ENCODE assay signal across 17 cellular contexts in the genomic region with DNA sequence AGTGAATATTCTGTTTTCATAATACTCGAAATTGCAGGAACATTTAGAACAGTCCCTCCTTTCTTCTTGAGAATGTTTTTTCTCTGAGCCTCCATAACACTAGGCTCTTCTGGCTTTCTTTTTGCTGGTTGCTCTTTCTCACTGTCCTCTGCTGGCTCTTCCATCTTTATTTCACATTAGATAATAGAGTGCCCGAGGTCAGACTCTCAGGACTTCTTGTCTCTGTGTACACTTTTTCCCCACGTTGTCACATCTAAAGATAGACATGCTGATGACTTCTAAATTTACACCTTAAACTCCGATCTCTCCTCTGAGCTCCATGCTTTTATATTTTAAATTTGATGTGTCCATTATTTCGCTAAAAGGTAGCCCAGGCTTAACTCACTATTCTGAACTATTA. TPM values are rescaled to one million over a fixed set of nuclear protein-coding genes. Genes with fewer than 3 reads are reported as not detected.
DNase-seq lines count a peak whose midpoint lies in the region; ATAC-seq and TF ChIP-seq lines count a peak whose summit lies in the region.
"Had no signal": no experiment of that assay in that cellular context is flagged by ENCODE, and none has a peak within 500 bp of the region (broad histone marks: within the 10 kb centered on the region; RNA-seq: fewer than 3 reads in every experiment).

No MANE protein-coding gene starts in this region.

- no peaks in the 10 kb centered on the region for H3K36me3 Mint-ChIP-seq in activated T-cell treated with anti-CD3 and anti-CD28 coated beads, Interleukin-2, amount 50 U/mL, for 72 hours (ENCODE audit: insufficient read depth in 2 of 2)
- H3K36me3 Mint-ChIP-seq in HFFc6 (ENCODE audit: low read depth): no peaks in the 10 kb centered on the region
- H3K36me3 Mint-ChIP-seq in activated T-helper 1 cell treated with anti-CD3 and anti-CD28 coated beads, Interleukin-12 subunit alpha, Interleukin-12 subunit beta, Interleukin-2, Interleukin-4 antibody, amounts not matched to agents 30 ng/mL and 10 ng/mL and 1 ng/mL, durations not matched to agents 14 hours and 24 hours and 36 hours (ENCODE audit: low read depth): peaks cover 11% of the 10 kb centered on the region
- no peaks in the 10 kb centered on the region for H3K36me3 Mint-ChIP-seq in effector memory CD8-positive, alpha-beta T cell (ENCODE audit: insufficient read depth)
- H3K36me3 Mint-ChIP-seq in WTC11: no peaks in the 10 kb centered on the region

- H3K27me3 ChIP-seq in right cardiac atrium (ENCODE audit: control insufficient read depth, insufficient read depth): no peaks in the 10 kb centered on the region
- H3K27me3 ChIP-seq: MG63 had no signal

- H3K4me3 Mint-ChIP-seq in activated T-cell treated with anti-CD3 and anti-CD28 coated beads, Interleukin-2, amount 50 U/mL, for 72 hours: peak overlapping the region; percentile 48 to 68
- no peak overlapping the region for H3K4me3 Mint-ChIP-seq in HFFc6
- H3K4me3 Mint-ChIP-seq in activated T-helper 1 cell treated with anti-CD3 and anti-CD28 coated beads, Interleukin-12 subunit alpha, Interleukin-12 subunit beta, Interleukin-2, Interleukin-4 antibody, amounts not matched to agents 30 ng/mL and 10 ng/mL and 1 ng/mL, durations not matched to agents 14 hours and 24 hours and 36 hours: peak overlapping the region; percentile 46
- H3K4me3 Mint-ChIP-seq in effector memory CD8-positive, alpha-beta T cell: no peak overlapping the region
- H3K4me3 Mint-ChIP-seq in WTC11: no peak overlapping the region
- H3K4me3 Mint-ChIP-seq: H9 had no signal

- 72% methylated on average over 5 of the region's 5 CpGs for WGBS in right cardiac atrium

- H3K27ac ChIP-seq in right cardiac atrium (ENCODE audit: low read length): no peak overlapping the region

- intact Hi-C loops in activated T-helper 1 cell treated with anti-CD3 and anti-CD28 coated beads, Interleukin-12 subunit alpha, Interleukin-12 subunit beta, Interleukin-2, Interleukin-4 antibody, amounts not matched to agents 30 ng/mL and 10 ng/mL and 1 ng/mL, durations not matched to agents 14 hours and 24 hours and 36 hours (cut with micrococcal nuclease): no loop called here
- intact Hi-C loops in right cardiac atrium (cut with DNase I): no loop called here

- no peaks in the 10 kb centered on the region for H3K4me1 ChIP-seq in right cardiac atrium (ENCODE audit: control insufficient read depth, insufficient read depth, low read length)

- H3K27me3 Mint-ChIP-seq in activated T-cell treated with anti-CD3 and anti-CD28 coated beads, Interleukin-2, amount 50 U/mL, for 72 hours (ENCODE audit: low read depth): no peaks in the 10 kb centered on the region
- H3K27me3 Mint-ChIP-seq in HFFc6 (ENCODE audit: insufficient read depth): no peaks in the 10 kb centered on the region
- no peaks in the 10 kb centered on the region for H3K27me3 Mint-ChIP-seq in activated T-helper 1 cell treated with anti-CD3 and anti-CD28 coated beads, Interleukin-12 subunit alpha, Interleukin-12 subunit beta, Interleukin-2, Interleukin-4 antibody, amounts not matched to agents 30 ng/mL and 10 ng/mL and 1 ng/mL, durations not matched to agents 14 hours and 24 hours and 36 hours (ENCODE audit: insufficient read depth)
- H3K27me3 Mint-ChIP-seq in effector memory CD8-positive, alpha-beta T cell: no peaks in the 10 kb centered on the region
- no peaks in the 10 kb centered on the region for H3K27me3 Mint-ChIP-seq in WTC11 (ENCODE audit: low read depth)

- POLR2A ChIA-PET in WTC11 (lab: Charles Lee): no interaction called here

- H3K27ac Mint-ChIP-seq in activated T-cell treated with anti-CD3 and anti-CD28 coated beads, Interleukin-2, amount 50 U/mL, for 72 hours: peak overlapping the region; percentile 92
- H3K27ac Mint-ChIP-seq in HFFc6 (peak overlapping the region; percentile 38; the same call in 1 of the 2 replicates), WTC11 (no peak overlapping the region)
- H3K27ac Mint-ChIP-seq in activated T-helper 1 cell treated with anti-CD3 and anti-CD28 coated beads, Interleukin-12 subunit alpha, Interleukin-12 subunit beta, Interleukin-2, Interleukin-4 antibody, amounts not matched to agents 30 ng/mL and 10 ng/mL and 1 ng/mL, durations not matched to agents 14 hours and 24 hours and 36 hours: peak overlapping the region; percentile 85
- no peak overlapping the region for H3K27ac Mint-ChIP-seq in effector memory CD8-positive, alpha-beta T cell
- H3K27ac Mint-ChIP-seq: H9 had no signal

- DNase-seq in activated T-cell treated with anti-CD3 and anti-CD28 coated beads, Interleukin-2, amount 50 U/mL, for 72 hours: no peak
- DNase-seq in activated T-cell treated with anti-CD3 and anti-CD28 coated beads, Interleukin-2, amount 50 U/mL, for 48 hours: no peak
- DNase-seq in HFFc6 (no peak), right cardiac atrium (no peak), WTC11 (ENCODE audit: low spot score) (no peak)
- no peak for DNase-seq in activated T-helper 1 cell treated with anti-CD3 and anti-CD28 coated beads, Interleukin-12 subunit alpha, Interleukin-12 subunit beta, Interleukin-2, Interleukin-4 antibody, amounts not matched to agents 30 ng/mL and 10 ng/mL and 1 ng/mL, durations not matched to agents 14 hours and 24 hours and 36 hours (ENCODE audit: low spot score)
- no peak for DNase-seq in effector memory CD8-positive, alpha-beta T cell
- DNase-seq: AML-193, H9, NCI-H1092 treated with DMSO at 0.1 percent for 48 hours, NCI-H1694 treated with DMSO at 0.1 percent for 48 hours, NCI-H446 treated with DMSO at 0.1 percent for 48 hours, NCI-H748 treated with DMSO at 0.1 percent for 48 hours, PC-3 had no signal

- H3K4me3 ChIP-seq in right cardiac atrium (ENCODE audit: low read length): no peak overlapping the region
- H3K4me3 ChIP-seq: MG63 had no signal

- H3K9me3 Mint-ChIP-seq in activated T-cell treated with anti-CD3 and anti-CD28 coated beads, Interleukin-2, amount 50 U/mL, for 72 hours: peaks cover 0 to 1% of the 10 kb centered on the region in 2 donors
- H3K9me3 Mint-ChIP-seq in HFFc6 (no peaks in the 10 kb centered on the region), WTC11 (no peaks in the 10 kb centered on the region)
- peaks cover 14% of the 10 kb centered on the region for H3K9me3 Mint-ChIP-seq in activated T-helper 1 cell treated with anti-CD3 and anti-CD28 coated beads, Interleukin-12 subunit alpha, Interleukin-12 subunit beta, Interleukin-2, Interleukin-4 antibody, amounts not matched to agents 30 ng/mL and 10 ng/mL and 1 ng/mL, durations not matched to agents 14 hours and 24 hours and 36 hours
- H3K9me3 Mint-ChIP-seq in effector memory CD8-positive, alpha-beta T cell: no peaks in the 10 kb centered on the region
- H3K9me3 Mint-ChIP-seq: H9 had no signal

- ATAC-seq in activated T-cell treated with anti-CD3 and anti-CD28 coated beads, Interleukin-2, amount 50 U/mL, for 72 hours (replicated peaks in 1 of 2): no peak
- peak; percentile 57 to 69 for ATAC-seq in right cardiac atrium
- ATAC-seq in effector memory CD8-positive, alpha-beta T cell (replicated peaks): no peak
- ATAC-seq in WTC11: no peak
- ATAC-seq: HepG2, PC-3 had no signal

- CTCF ChIA-PET in WTC11 (lab: Charles Lee): interaction anchor here (0.7 kb wide), 1 partner anchor 632 kb away, joined by 4 read pairs; no protein-coding TSS in a partner anchor

- no peak for TF ChIP-seq CTCF in HFFc6 (IDR thresholded peaks at IDR 0.05)
- TF ChIP-seq CTCF in WTC11 (IDR thresholded peaks at IDR 0.05): no peak

- H3K4me1 Mint-ChIP-seq in activated T-cell treated with anti-CD3 and anti-CD28 coated beads, Interleukin-2, amount 50 U/mL, for 72 hours (ENCODE audit: low read depth): peaks cover 69% of the 10 kb centered on the region
- peaks cover 49% of the 10 kb centered on the region for H3K4me1 Mint-ChIP-seq in HFFc6 (ENCODE audit: low read depth)
- peaks cover 76% of the 10 kb centered on the region for H3K4me1 Mint-ChIP-seq in activated T-helper 1 cell treated with anti-CD3 and anti-CD28 coated beads, Interleukin-12 subunit alpha, Interleukin-12 subunit beta, Interleukin-2, Interleukin-4 antibody, amounts not matched to agents 30 ng/mL and 10 ng/mL and 1 ng/mL, durations not matched to agents 14 hours and 24 hours and 36 hours (ENCODE audit: low read depth)
- peaks cover 4 to 8% of the 10 kb centered on the region in 2 donors for H3K4me1 Mint-ChIP-seq in effector memory CD8-positive, alpha-beta T cell (ENCODE audit: low read depth in 2 of 2)
- H3K4me1 Mint-ChIP-seq in WTC11: peaks cover 40% of the 10 kb centered on the region

- no peaks in the 10 kb centered on the region for H3K9me3 ChIP-seq in right cardiac atrium (ENCODE audit: control insufficient read depth, low read length)
- H3K9me3 ChIP-seq: Caco-2, MG63 had no signal

TF ChIP-seq in WTC11, 78 proteins besides CTCF, POLR2A, EP300 and RAD21 (continues in another document):
- TF ChIP-seq, protein P1, sequence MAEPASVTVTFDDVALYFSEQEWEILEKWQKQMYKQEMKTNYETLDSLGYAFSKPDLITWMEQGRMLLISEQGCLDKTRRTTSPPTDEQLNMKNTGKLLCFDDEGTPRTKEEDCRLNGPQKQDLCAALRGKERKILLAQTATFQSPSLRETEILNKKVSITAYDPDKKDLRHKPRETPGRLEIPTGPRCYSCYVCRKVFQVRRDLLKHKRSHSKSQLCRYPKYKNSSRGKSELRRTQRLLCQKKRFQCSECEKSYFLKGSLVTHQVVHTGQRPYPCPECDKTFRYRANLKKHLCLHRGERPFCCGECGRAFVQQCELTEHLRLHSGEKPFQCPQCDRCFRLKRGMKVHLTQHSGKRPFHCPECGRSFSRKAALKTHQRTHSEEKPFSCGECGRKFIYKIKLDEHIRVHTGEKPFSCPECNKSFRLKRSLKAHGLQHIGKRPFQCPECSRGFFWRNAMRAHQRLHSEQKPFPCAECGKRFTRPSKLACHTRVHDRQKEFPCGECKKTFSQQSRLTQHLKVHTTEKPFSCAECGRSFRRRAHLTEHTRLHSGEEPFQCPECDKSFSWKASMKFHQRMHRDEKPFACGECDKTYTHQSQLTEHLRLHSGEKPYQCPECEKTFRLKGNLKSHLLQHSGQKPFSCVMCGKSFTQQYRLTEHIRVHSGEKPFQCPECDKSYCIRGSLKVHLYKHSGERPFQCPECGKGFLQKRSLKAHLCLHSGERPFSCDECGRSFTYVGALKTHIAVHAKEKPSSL (CRISPR knock-in tag; conservative IDR thresholded peaks at IDR 0.05): no peak
- TF ChIP-seq ZNF416 (CRISPR knock-in tag; IDR thresholded peaks at IDR 0.05) (no peak), ZNF317 (CRISPR knock-in tag; IDR thresholded peaks at IDR 0.05; ENCODE audit: borderline replicate concordance, low read depth) (no peak), JAZF1 (CRISPR knock-in tag; IDR thresholded peaks at IDR 0.05) (no peak), ETV6 (CRISPR knock-in tag; IDR thresholded peaks at IDR 0.05) (no peak)

RNA-seq across cellular contexts. Expression of a gene that starts 15.4 kb away (rescaled TPM):
- total RNA-seq in activated T-cell treated with anti-CD3 and anti-CD28 coated beads, Interleukin-2, amount 50 U/mL, for 72 hours: 10 to 100 TPM; 15.3 to 24.0 TPM
- total RNA-seq in HFFc6 (2021; fragmentation: NEBNext Ultra II Directional; extraction: Animal tissue kit (Norgen Biotek cat#: 25700)): 10 to 100 TPM; 13.7 to 42.0 (median 35.5) TPM
- total RNA-seq in activated T-helper 1 cell treated with anti-CD3 and anti-CD28 coated beads, Interleukin-12 subunit alpha, Interleukin-12 subunit beta, Interleukin-2, Interleukin-4 antibody, amounts not matched to agents 30 ng/mL and 10 ng/mL and 1 ng/mL, durations not matched to agents 14 hours and 24 hours and 36 hours: 57.3 and 61.5 TPM in 2 replicates
- total RNA-seq in right cardiac atrium (10 to 100 TPM; 15.3 to 44.8 (median 27.5) TPM), WTC11 (2021) (0.16 to 0.70 TPM (median 0.34 TPM) in 3 replicates)
- 25.1 TPM for polyA plus RNA-seq in right cardiac atrium
- total RNA-seq: PC-3 had no signal
- polyA plus RNA-seq: HepG2 had no signal

Comparison
In these comparisons a context has a peak if more than half of its experiments do, and no peak if none do; other contexts are left out.
1. ATAC-seq: peak in right cardiac atrium (2 of 2); none in activated T-cell treated with anti-CD3 and anti-CD28 coated beads, Interleukin-2, amount 50 U/mL, for 72 hours (0 of 2), effector memory CD8-positive, alpha-beta T cell (single experiment) and WTC11 (single experiment).
2. H3K27ac Mint-ChIP-seq: peak in activated T-cell treated with anti-CD3 and anti-CD28 coated beads, Interleukin-2, amount 50 U/mL, for 72 hours (single experiment), HFFc6 (single experiment) and activated T-helper 1 cell treated with anti-CD3 and anti-CD28 coated beads, Interleukin-12 subunit alpha, Interleukin-12 subunit beta, Interleukin-2, Interleukin-4 antibody, amounts not matched to agents 30 ng/mL and 10 ng/mL and 1 ng/mL, durations not matched to agents 14 hours and 24 hours and 36 hours (single experiment); none in effector memory CD8-positive, alpha-beta T cell (0 of 2) and WTC11 (single experiment).
3. H3K4me3 Mint-ChIP-seq: peak in activated T-cell treated with anti-CD3 and anti-CD28 coated beads, Interleukin-2, amount 50 U/mL, for 72 hours (2 of 2) and activated T-helper 1 cell treated with anti-CD3 and anti-CD28 coated beads, Interleukin-12 subunit alpha, Interleukin-12 subunit beta, Interleukin-2, Interleukin-4 antibody, amounts not matched to agents 30 ng/mL and 10 ng/mL and 1 ng/mL, durations not matched to agents 14 hours and 24 hours and 36 hours (single experiment); none in HFFc6 (single experiment), effector memory CD8-positive, alpha-beta T cell (0 of 2) and WTC11 (single experiment).